Comparison of ENCODE assay signal across 13 cellular contexts in the genomic region with DNA sequence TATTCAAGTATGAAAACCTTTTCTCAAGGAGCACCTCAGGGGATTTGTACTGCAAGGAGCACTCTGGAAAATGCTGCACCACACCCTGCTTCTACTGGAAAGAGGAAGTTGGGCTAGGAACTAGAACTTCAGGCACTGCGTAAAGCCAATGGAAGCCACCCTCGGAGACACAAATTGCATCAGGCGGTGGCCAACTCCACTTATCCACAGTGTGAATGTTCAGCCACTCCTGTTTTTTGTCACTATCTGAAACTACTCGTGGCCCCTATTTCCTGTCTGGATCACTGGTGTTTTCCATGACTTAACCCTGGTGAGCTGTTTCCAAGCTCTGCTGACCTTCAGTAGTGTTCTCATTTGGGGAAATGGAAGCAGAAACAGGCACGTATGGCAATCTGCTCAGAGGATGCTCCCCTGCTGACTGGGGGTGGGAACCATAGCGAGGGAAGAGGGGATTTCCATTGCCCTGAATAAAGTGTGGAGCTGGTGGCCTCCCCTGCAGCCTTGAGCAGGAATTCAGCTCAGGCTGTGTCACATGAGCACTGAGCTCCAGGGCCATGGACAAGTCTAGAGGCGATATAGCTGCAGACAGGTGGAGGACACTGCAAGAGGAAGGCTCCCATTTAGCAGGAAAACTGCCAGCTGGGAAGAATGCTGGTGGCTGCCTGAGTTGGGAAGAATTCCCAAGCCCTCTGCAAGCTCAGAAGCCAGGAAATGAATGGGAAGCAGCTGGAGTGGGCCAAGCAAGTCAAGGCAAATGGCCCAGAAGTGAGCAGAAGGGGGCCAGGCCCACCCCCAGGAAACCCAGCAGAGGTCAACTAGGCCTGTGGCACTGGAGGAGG. TPM values are rescaled to one million over a fixed set of nuclear protein-coding genes. Genes with fewer than 3 reads are reported as not detected.
DNase-seq lines count a peak whose midpoint lies in the region; ATAC-seq and TF ChIP-seq lines count a peak whose summit lies in the region.
"Had no signal": no experiment of that assay in that cellular context is flagged by ENCODE, and none has a peak within 500 bp of the region (broad histone marks: within the 10 kb centered on the region; RNA-seq: fewer than 3 reads in every experiment).

No MANE protein-coding gene starts in this region.

- POLR2A ChIA-PET in T-cell (lab: Charles Lee), result no interaction called here

- peaks cover 16% of the 10 kb centered on the region for H3K4me1 Mint-ChIP-seq in nephron
- peaks cover 19 to 25% (median 21%) of the 10 kb centered on the region in 3 donors for H3K4me1 Mint-ChIP-seq in T-cell

- H3K4me3 ChIP-seq in GM12865 (ENCODE audit: low read depth, low read length), result no peak overlapping the region

- H3K27ac Mint-ChIP-seq in nephron (peak overlapping the region in 2 of 3 experiments; percentile 60 to 80), T-cell (no peak overlapping the region)
- H3K27ac Mint-ChIP-seq: activated B cell treated with CpG ODN at 0.5 μM for 24 hours had no signal

- peak; percentile 7 for DNase-seq in GM12865 (ENCODE audit: low read depth)
- no peak for DNase-seq in T-cell
- no peak for DNase-seq in NCI-H345 treated with DMSO at 0.1 percent for 48 hours (lab: John Stamatoyannopoulos, UW; ENCODE audit: unreplicated experiment)
- DNase-seq: activated B cell treated with CpG ODN at 0.5 μM for 24 hours, anterior cingulate cortex, DND-41, NCI-H2081 treated with DMSO at 0.1 percent for 48 hours, posterior cingulate gyrus had no signal

- no peaks in the 10 kb centered on the region for H3K9me3 Mint-ChIP-seq in nephron
- H3K9me3 Mint-ChIP-seq in T-cell, result no peaks in the 10 kb centered on the region
- H3K9me3 Mint-ChIP-seq: activated B cell treated with CpG ODN at 0.5 μM for 24 hours had no signal

- peak; percentile 68 for ATAC-seq in esophagus mucosa
- ATAC-seq in T-cell (replicated peaks in 1 of 4), result no peak
- ATAC-seq in HG03442 (IDR thresholded peaks at IDR 0.05; ENCODE audit: unreplicated experiment), result no peak
- ATAC-seq in HG03457 (IDR thresholded peaks at IDR 0.05; ENCODE audit: unreplicated experiment), result no peak

- no peaks in the 10 kb centered on the region for H3K36me3 Mint-ChIP-seq in nephron (ENCODE audit: low read depth)
- H3K36me3 Mint-ChIP-seq in T-cell, result no peaks in the 10 kb centered on the region

- CTCF ChIA-PET in T-cell (lab: Charles Lee), result interaction anchor here (0.6 to 0.7 kb wide), 2 partner anchors 28 to 222 kb away, joined by 3 read pairs; no protein-coding TSS in a partner anchor

- H3K27me3 Mint-ChIP-seq in nephron (ENCODE audit: low read depth), result peaks cover 5% of the 10 kb centered on the region
- H3K27me3 Mint-ChIP-seq in T-cell, result no peaks in the 10 kb centered on the region

- H3K4me3 Mint-ChIP-seq in nephron (no peak overlapping the region), T-cell (no peak overlapping the region)
- H3K4me3 Mint-ChIP-seq: activated B cell treated with CpG ODN at 0.5 μM for 24 hours had no signal

- no peak for TF ChIP-seq CTCF in GM12865 (IDR thresholded peaks at IDR 0.05; ENCODE audit: insufficient read depth, low read depth, low read length, missing control alignments)
- TF ChIP-seq CTCF in nephron (IDR thresholded peaks at IDR 0.05; ENCODE audit: unreplicated experiment in 3 of 3), result no peak

TF ChIP-seq in PFSK-1, 5 proteins besides CTCF, POLR2A, EP300 and RAD21:
- TF ChIP-seq TAF1 (IDR thresholded peaks at IDR 0.05; ENCODE audit: borderline replicate concordance, insufficient read depth, low read length) (peak; percentile 35; the same call in 1 of the 2 replicates), SIN3A (IDR thresholded peaks at IDR 0.05; ENCODE audit: borderline replicate concordance, insufficient read depth, low read length) (peak; percentile 15; the same call in 1 of the 2 replicates), FOXP2 (optimal IDR thresholded peaks at IDR 0.05; ENCODE audit: borderline replicate concordance, extremely low read depth, extremely low read length, insufficient read depth) (no peak), POLR2AphosphoS5 (IDR thresholded peaks at IDR 0.05; ENCODE audit: low read depth, low read length) (no peak)
- TF ChIP-seq, protein P1, sequence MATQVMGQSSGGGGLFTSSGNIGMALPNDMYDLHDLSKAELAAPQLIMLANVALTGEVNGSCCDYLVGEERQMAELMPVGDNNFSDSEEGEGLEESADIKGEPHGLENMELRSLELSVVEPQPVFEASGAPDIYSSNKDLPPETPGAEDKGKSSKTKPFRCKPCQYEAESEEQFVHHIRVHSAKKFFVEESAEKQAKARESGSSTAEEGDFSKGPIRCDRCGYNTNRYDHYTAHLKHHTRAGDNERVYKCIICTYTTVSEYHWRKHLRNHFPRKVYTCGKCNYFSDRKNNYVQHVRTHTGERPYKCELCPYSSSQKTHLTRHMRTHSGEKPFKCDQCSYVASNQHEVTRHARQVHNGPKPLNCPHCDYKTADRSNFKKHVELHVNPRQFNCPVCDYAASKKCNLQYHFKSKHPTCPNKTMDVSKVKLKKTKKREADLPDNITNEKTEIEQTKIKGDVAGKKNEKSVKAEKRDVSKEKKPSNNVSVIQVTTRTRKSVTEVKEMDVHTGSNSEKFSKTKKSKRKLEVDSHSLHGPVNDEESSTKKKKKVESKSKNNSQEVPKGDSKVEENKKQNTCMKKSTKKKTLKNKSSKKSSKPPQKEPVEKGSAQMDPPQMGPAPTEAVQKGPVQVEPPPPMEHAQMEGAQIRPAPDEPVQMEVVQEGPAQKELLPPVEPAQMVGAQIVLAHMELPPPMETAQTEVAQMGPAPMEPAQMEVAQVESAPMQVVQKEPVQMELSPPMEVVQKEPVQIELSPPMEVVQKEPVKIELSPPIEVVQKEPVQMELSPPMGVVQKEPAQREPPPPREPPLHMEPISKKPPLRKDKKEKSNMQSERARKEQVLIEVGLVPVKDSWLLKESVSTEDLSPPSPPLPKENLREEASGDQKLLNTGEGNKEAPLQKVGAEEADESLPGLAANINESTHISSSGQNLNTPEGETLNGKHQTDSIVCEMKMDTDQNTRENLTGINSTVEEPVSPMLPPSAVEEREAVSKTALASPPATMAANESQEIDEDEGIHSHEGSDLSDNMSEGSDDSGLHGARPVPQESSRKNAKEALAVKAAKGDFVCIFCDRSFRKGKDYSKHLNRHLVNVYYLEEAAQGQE (IDR thresholded peaks at IDR 0.05; ENCODE audit: insufficient read depth in 1 of 2, low read depth in 2 of 2, low read length in 2 of 2), result peak in 1 of 2 experiments; percentile 60; a peak in 1 of 4 replicates

RNA-seq across cellular contexts. Expression of a gene that starts 50.5 kb away (rescaled TPM):
- 206 TPM for polyA plus RNA-seq in PFSK-1 (2012; ENCODE audit: insufficient read length, low read depth)
- total RNA-seq in esophagus mucosa (87.6 TPM), T-cell (100 to 1,000 TPM; 163 to 290 (median 170) TPM)

Comparison
In these comparisons a context has a peak if more than half of its experiments do, and no peak if none do; other contexts are left out.
1. H3K27ac Mint-ChIP-seq: peak in nephron (2 of 3); none in T-cell (0 of 2).